Comparison of ENCODE assay signal across 1 cellular context in the genomic region with DNA sequence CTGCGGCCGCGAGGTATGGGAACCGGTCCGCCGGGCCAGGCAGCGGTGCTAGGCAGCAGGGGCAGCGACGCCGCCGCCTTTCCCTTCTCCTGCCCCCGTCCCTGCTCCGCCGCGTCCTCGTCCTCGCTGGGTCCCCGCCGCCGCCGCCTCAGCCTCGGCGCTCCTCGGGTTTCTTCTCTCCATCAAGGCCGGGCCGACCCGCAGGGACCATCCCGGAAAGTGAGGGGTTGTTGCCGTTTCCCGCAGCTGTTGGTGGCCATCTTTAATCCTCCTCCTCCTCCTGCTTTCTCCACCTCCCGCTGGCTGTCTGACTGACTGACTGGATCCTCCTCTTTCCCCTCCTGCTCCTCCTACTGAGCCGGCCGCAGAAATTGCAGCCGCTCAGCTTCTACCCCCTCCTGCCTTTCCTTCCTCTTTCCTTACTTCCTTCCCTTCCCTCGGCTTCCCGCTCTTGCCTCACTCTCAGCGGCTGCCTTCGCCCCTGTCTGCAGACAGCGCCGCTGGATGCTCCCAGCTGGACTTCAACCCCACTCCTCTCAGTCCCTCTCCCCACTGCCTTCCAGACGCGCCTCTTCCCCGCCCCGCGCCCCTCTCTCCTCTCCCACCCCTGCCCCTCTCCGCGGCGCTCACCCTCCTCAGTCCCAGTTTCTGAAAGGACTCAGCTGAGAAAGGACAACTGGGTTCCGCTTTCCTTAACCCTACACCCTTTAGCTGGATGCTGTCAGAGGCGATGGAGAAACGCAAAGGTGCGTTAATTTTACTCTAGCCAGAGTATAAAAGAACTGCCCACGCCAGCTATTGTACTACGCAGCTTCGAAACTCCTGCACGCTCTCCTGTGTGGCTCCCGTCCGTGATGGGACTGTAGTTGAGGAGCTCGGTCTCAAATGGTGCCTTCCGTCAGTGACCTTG.
TF ChIP-seq lines count a peak whose summit lies in the region.

A gene with protein sequence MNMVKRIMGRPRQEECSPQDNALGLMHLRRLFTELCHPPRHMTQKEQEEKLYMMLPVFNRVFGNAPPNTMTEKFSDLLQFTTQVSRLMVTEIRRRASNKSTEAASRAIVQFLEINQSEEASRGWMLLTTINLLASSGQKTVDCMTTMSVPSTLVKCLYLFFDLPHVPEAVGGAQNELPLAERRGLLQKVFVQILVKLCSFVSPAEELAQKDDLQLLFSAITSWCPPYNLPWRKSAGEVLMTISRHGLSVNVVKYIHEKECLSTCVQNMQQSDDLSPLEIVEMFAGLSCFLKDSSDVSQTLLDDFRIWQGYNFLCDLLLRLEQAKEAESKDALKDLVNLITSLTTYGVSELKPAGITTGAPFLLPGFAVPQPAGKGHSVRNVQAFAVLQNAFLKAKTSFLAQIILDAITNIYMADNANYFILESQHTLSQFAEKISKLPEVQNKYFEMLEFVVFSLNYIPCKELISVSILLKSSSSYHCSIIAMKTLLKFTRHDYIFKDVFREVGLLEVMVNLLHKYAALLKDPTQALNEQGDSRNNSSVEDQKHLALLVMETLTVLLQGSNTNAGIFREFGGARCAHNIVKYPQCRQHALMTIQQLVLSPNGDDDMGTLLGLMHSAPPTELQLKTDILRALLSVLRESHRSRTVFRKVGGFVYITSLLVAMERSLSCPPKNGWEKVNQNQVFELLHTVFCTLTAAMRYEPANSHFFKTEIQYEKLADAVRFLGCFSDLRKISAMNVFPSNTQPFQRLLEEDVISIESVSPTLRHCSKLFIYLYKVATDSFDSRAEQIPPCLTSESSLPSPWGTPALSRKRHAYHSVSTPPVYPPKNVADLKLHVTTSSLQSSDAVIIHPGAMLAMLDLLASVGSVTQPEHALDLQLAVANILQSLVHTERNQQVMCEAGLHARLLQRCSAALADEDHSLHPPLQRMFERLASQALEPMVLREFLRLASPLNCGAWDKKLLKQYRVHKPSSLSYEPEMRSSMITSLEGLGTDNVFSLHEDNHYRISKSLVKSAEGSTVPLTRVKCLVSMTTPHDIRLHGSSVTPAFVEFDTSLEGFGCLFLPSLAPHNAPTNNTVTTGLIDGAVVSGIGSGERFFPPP (N-terminal part only) (minus strand): TSS at position 309 of the 910 bp plus-strand sequence. CDS start 106,099 bp downstream, outside the sequence.

TF ChIP-seq in HepG2, 621 proteins besides CTCF, POLR2A, EP300 and RAD21 (continues in another document):
- TF ChIP-seq SMAD9 (CRISPR knock-in tag; IDR thresholded peaks at IDR 0.05) (no peak), ZNF777 (CRISPR knock-in tag; IDR thresholded peaks at IDR 0.05) (no peak; the same call in 1 of the 2 replicates), YEATS2 (CRISPR knock-in tag; IDR thresholded peaks at IDR 0.05; ENCODE audit: borderline replicate concordance) (no peak), ZNF557 (CRISPR knock-in tag; IDR thresholded peaks at IDR 0.05) (0 out of 2 replicates have a peak, but pooled peaks have one; percentile 46), ZNF878 (CRISPR knock-in tag; IDR thresholded peaks at IDR 0.05) (no peak), ZSCAN31 (CRISPR knock-in tag; IDR thresholded peaks at IDR 0.05; ENCODE audit: low read depth) (no peak; the same call in 1 of the 2 replicates), U2AF1 (optimal IDR thresholded peaks at IDR 0.05; ENCODE audit: low read depth, low read length) (no peak), ZBTB38 (CRISPR knock-in tag; IDR thresholded peaks at IDR 0.05) (no peak), CHD2 (IDR thresholded peaks at IDR 0.05; ENCODE audit: low read depth, low read length) (no peak), ZNF256 (CRISPR knock-in tag; conservative IDR thresholded peaks at IDR 0.05) (no peak), PLRG1 (conservative IDR thresholded peaks at IDR 0.05) (no peak), SYNCRIP (IDR thresholded peaks at IDR 0.05; ENCODE audit: insufficient read depth, low read depth, low read length) (no peak), SNAPC2 (CRISPR knock-in tag; IDR thresholded peaks at IDR 0.05) (no peak), SRSF9 (IDR thresholded peaks at IDR 0.05; ENCODE audit: borderline replicate concordance, insufficient read depth, low read depth, low read length, poor library complexity, severe bottlenecking) (no peak), MYC (CRISPR knock-in tag; IDR thresholded peaks at IDR 0.05; ENCODE audit: borderline replicate concordance) (no peak; the same call in 1 of the 2 replicates)
- TF ChIP-seq, protein P1, sequence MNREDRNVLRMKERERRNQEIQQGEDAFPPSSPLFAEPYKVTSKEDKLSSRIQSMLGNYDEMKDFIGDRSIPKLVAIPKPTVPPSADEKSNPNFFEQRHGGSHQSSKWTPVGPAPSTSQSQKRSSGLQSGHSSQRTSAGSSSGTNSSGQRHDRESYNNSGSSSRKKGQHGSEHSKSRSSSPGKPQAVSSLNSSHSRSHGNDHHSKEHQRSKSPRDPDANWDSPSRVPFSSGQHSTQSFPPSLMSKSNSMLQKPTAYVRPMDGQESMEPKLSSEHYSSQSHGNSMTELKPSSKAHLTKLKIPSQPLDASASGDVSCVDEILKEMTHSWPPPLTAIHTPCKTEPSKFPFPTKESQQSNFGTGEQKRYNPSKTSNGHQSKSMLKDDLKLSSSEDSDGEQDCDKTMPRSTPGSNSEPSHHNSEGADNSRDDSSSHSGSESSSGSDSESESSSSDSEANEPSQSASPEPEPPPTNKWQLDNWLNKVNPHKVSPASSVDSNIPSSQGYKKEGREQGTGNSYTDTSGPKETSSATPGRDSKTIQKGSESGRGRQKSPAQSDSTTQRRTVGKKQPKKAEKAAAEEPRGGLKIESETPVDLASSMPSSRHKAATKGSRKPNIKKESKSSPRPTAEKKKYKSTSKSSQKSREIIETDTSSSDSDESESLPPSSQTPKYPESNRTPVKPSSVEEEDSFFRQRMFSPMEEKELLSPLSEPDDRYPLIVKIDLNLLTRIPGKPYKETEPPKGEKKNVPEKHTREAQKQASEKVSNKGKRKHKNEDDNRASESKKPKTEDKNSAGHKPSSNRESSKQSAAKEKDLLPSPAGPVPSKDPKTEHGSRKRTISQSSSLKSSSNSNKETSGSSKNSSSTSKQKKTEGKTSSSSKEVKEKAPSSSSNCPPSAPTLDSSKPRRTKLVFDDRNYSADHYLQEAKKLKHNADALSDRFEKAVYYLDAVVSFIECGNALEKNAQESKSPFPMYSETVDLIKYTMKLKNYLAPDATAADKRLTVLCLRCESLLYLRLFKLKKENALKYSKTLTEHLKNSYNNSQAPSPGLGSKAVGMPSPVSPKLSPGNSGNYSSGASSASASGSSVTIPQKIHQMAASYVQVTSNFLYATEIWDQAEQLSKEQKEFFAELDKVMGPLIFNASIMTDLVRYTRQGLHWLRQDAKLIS (CRISPR knock-in tag; IDR thresholded peaks at IDR 0.05), result no peak
- TF ChIP-seq, protein P2, sequence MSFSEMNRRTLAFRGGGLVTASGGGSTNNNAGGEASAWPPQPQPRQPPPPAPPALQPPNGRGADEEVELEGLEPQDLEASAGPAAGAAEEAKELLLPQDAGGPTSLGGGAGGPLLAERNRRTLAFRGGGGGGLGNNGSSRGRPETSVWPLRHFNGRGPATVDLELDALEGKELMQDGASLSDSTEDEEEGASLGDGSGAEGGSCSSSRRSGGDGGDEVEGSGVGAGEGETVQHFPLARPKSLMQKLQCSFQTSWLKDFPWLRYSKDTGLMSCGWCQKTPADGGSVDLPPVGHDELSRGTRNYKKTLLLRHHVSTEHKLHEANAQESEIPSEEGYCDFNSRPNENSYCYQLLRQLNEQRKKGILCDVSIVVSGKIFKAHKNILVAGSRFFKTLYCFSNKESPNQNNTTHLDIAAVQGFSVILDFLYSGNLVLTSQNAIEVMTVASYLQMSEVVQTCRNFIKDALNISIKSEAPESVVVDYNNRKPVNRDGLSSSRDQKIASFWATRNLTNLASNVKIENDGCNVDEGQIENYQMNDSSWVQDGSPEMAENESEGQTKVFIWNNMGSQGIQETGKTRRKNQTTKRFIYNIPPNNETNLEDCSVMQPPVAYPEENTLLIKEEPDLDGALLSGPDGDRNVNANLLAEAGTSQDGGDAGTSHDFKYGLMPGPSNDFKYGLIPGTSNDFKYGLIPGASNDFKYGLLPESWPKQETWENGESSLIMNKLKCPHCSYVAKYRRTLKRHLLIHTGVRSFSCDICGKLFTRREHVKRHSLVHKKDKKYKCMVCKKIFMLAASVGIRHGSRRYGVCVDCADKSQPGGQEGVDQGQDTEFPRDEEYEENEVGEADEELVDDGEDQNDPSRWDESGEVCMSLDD (CRISPR knock-in tag; IDR thresholded peaks at IDR 0.05; ENCODE audit: borderline replicate concordance), result no peak
- TF ChIP-seq, protein P3, sequence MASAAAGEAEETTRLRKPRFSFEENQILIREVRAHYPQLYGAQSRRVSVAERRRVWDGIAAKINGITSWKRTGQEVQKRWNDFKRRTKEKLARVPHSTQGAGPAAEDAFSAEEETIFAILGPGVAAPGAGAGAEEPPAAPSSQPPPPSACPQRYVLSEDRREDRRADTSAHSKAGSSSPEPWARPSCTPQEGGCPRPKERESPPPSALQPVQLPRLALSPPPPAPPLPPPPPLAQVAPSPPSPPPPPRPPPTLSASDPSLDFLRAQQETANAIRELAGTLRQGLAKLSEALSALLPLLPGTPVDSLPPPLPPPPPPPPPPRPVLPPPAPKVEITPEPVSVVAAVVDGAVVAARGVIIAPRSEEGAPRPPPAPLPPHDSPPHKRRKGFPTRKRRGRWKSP (CRISPR knock-in tag; IDR thresholded peaks at IDR 0.05), result no peak
- TF ChIP-seq, protein P4, sequence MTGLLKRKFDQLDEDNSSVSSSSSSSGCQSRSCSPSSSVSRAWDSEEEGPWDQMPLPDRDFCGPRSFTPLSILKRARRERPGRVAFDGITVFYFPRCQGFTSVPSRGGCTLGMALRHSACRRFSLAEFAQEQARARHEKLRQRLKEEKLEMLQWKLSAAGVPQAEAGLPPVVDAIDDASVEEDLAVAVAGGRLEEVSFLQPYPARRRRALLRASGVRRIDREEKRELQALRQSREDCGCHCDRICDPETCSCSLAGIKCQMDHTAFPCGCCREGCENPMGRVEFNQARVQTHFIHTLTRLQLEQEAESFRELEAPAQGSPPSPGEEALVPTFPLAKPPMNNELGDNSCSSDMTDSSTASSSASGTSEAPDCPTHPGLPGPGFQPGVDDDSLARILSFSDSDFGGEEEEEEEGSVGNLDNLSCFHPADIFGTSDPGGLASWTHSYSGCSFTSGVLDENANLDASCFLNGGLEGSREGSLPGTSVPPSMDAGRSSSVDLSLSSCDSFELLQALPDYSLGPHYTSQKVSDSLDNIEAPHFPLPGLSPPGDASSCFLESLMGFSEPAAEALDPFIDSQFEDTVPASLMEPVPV (CRISPR knock-in tag; IDR thresholded peaks at IDR 0.05), result no peak
- TF ChIP-seq, protein P5, sequence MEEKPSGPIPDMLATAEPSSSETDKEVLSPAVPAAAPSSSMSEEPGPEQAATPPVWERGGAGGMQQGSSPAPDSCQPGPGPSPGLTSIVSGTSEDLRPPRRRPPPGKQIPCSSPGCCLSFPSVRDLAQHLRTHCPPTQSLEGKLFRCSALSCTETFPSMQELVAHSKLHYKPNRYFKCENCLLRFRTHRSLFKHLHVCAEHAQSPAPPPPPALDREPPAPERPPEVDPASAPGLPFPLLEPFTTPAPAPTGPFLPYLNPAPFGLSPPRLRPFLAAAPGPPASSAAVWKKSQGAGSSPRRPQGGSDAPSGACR (CRISPR knock-in tag; IDR thresholded peaks at IDR 0.05), result no peak
- TF ChIP-seq, protein P6, sequence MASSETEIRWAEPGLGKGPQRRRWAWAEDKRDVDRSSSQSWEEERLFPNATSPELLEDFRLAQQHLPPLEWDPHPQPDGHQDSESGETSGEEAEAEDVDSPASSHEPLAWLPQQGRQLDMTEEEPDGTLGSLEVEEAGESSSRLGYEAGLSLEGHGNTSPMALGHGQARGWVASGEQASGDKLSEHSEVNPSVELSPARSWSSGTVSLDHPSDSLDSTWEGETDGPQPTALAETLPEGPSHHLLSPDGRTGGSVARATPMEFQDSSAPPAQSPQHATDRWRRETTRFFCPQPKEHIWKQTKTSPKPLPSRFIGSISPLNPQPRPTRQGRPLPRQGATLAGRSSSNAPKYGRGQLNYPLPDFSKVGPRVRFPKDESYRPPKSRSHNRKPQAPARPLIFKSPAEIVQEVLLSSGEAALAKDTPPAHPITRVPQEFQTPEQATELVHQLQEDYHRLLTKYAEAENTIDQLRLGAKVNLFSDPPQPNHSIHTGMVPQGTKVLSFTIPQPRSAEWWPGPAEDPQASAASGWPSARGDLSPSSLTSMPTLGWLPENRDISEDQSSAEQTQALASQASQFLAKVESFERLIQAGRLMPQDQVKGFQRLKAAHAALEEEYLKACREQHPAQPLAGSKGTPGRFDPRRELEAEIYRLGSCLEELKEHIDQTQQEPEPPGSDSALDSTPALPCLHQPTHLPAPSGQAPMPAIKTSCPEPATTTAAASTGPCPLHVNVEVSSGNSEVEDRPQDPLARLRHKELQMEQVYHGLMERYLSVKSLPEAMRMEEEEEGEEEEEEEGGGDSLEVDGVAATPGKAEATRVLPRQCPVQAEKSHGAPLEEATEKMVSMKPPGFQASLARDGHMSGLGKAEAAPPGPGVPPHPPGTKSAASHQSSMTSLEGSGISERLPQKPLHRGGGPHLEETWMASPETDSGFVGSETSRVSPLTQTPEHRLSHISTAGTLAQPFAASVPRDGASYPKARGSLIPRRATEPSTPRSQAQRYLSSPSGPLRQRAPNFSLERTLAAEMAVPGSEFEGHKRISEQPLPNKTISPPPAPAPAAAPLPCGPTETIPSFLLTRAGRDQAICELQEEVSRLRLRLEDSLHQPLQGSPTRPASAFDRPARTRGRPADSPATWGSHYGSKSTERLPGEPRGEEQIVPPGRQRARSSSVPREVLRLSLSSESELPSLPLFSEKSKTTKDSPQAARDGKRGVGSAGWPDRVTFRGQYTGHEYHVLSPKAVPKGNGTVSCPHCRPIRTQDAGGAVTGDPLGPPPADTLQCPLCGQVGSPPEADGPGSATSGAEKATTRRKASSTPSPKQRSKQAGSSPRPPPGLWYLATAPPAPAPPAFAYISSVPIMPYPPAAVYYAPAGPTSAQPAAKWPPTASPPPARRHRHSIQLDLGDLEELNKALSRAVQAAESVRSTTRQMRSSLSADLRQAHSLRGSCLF (CRISPR knock-in tag; IDR thresholded peaks at IDR 0.05; ENCODE audit: borderline replicate concordance), result no peak
- TF ChIP-seq, protein P7, sequence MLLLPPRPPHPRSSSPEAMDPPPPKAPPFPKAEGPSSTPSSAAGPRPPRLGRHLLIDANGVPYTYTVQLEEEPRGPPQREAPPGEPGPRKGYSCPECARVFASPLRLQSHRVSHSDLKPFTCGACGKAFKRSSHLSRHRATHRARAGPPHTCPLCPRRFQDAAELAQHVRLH (CRISPR knock-in tag; IDR thresholded peaks at IDR 0.05; ENCODE audit: borderline replicate concordance, low read depth), result no peak
- TF ChIP-seq, protein P8, sequence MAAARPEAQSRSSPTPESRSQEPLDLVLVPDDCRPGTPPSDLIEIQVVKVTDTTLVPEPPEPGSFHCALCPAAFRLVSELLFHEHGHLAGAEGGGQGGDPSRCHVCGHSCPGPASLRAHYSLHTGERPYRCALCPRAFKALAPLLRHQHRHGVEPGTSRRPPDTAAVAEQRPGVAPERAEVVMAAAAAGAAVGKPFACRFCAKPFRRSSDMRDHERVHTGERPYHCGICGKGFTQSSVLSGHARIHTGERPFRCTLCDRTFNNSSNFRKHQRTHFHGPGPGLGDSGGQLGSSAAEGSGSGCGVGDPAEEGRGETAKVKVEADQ (CRISPR knock-in tag; IDR thresholded peaks at IDR 0.05; ENCODE audit: borderline replicate concordance), result no peak
